ENCODE assay signal across 14 cellular contexts in the genomic region with DNA sequence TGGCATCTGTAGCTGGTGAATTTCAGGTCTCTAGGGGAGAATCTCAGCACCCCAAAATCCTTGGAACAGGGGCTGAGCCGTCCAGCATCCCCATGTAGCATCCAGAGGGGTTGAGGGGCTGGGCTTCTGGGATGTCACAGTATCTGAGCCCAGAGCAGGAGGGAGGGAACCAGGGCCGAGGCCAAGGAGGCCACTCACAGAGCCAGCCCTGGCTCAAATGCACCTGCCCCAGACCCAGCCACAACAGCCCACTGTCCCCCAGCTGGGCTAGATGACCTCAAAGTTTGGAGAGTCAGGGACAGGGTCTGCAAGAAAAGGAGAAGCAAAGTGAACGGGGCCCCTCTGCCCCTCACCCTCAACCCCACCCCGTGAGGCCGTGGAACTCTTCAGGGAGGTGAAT. TPM values are rescaled to one million over a fixed set of nuclear protein-coding genes. Genes with fewer than 3 reads are reported as not detected.
DNase-seq lines count a peak whose midpoint lies in the region; ATAC-seq, FAIRE-seq and TF ChIP-seq lines count a peak whose summit lies in the region.
"Had no signal": no experiment of that assay in that cellular context is flagged by ENCODE, and none has a peak within 500 bp of the region (broad histone marks: within the 10 kb centered on the region; RNA-seq: fewer than 3 reads in every experiment).

No MANE protein-coding gene starts in this region.

- TF ChIP-seq POLR2A in HepG2 (IDR thresholded peaks at IDR 0.05; ENCODE audit: insufficient read depth in 1 of 2, low read depth in 2 of 2, low read length in 2 of 2) (no peak), vagina (IDR thresholded peaks at IDR 0.05) (no peak)

- H3K9me3 ChIP-seq in liver (ENCODE audit: control insufficient read depth in 4 of 4, low read length in 3 of 4): no peaks in the 10 kb centered on the region
- no peaks in the 10 kb centered on the region for H3K9me3 ChIP-seq in HepG2 (ENCODE audit: low read length)
- H3K9me3 ChIP-seq in mucosa of rectum (ENCODE audit: control insufficient read depth in 2 of 2, low read length in 2 of 2): no peaks in the 10 kb centered on the region
- H3K9me3 ChIP-seq in vagina: no peaks in the 10 kb centered on the region
- H3K9me3 ChIP-seq: pancreas, thyroid gland had no signal

- H3K36me3 Mint-ChIP-seq in activated naive CD8-positive, alpha-beta T cell treated with anti-CD3 and anti-CD28 coated beads for 36 hours: peaks cover 33% of the 10 kb centered on the region
- no peaks in the 10 kb centered on the region for H3K36me3 Mint-ChIP-seq in type B pancreatic cell

- H3K4me3 Mint-ChIP-seq in activated naive CD8-positive, alpha-beta T cell treated with anti-CD3 and anti-CD28 coated beads for 36 hours: peak overlapping the region; percentile 7
- no peak overlapping the region for H3K4me3 Mint-ChIP-seq in type B pancreatic cell

- TF ChIP-seq EP300 in HepG2 (IDR thresholded peaks at IDR 0.05; ENCODE audit: low read depth in 2 of 2, low read length in 2 of 2) (no peak), HepG2 (CRISPR knock-in tag; IDR thresholded peaks at IDR 0.05; ENCODE audit: borderline replicate concordance) (no peak)

- no peak overlapping the region for H3K4me2 ChIP-seq in HepG2 (ENCODE audit: low read depth, low read length)

- H3K9me3 Mint-ChIP-seq in activated naive CD8-positive, alpha-beta T cell treated with anti-CD3 and anti-CD28 coated beads for 36 hours: no peaks in the 10 kb centered on the region
- no peaks in the 10 kb centered on the region for H3K9me3 Mint-ChIP-seq in type B pancreatic cell

- TF ChIP-seq RAD21 in liver (IDR thresholded peaks at IDR 0.05): no peak
- no peak for TF ChIP-seq RAD21 in HepG2 (CRISPR knock-in tag; IDR thresholded peaks at IDR 0.05)

- CTCF ChIA-PET in HepG2 (lab: Yijun Ruan, JAX; ENCODE audit: low intra/inter-chr PET ratio, low total read pairs): no interaction called here

- no peaks in the 10 kb centered on the region for H3K79me2 ChIP-seq in HepG2 (ENCODE audit: insufficient read depth, low read length)

- ATAC-seq in HepG2: no peak
- ATAC-seq in HG02678 (IDR thresholded peaks at IDR 0.05; ENCODE audit: unreplicated experiment): no peak
- ATAC-seq: pancreas had no signal

- H3K4me3 ChIP-seq in liver (ENCODE audit: low read depth in 1 of 3, low read length in 3 of 3) (no peak overlapping the region), HepG2 (replicated peaks in 1 of 3; ENCODE audit: insufficient read depth in 1 of 3, low read depth in 2 of 3, low read length in 3 of 3) (no peak overlapping the region), mucosa of rectum (ENCODE audit: low read length in 2 of 2) (no peak overlapping the region), vagina (no peak overlapping the region)
- H3K4me3 ChIP-seq: pancreas, thyroid gland had no signal

- POLR2A ChIA-PET in HepG2 (lab: Yijun Ruan, JAX): no interaction called here

- no peak overlapping the region for H2AFZ ChIP-seq in HepG2 (ENCODE audit: low read length)

- FAIRE-seq in HepG2 (lab: Jason Lieb, UNC): no peak
- FAIRE-seq: pancreas had no signal

- H3K36me3 ChIP-seq in liver (ENCODE audit: control insufficient read depth in 4 of 4, insufficient read depth in 3 of 4, low read depth in 1 of 4, low read length in 3 of 4): peaks cover 0 to 3% (median 0%) of the 10 kb centered on the region in 4 donors
- no peaks in the 10 kb centered on the region for H3K36me3 ChIP-seq in HepG2 (replicated peaks in 1 of 2; ENCODE audit: control insufficient read depth in 1 of 2, insufficient read depth in 2 of 2, low read length in 2 of 2)
- H3K36me3 ChIP-seq in mucosa of rectum (ENCODE audit: control insufficient read depth in 2 of 2, insufficient read depth in 2 of 2, low read length in 2 of 2): peaks cover 21 to 30% of the 10 kb centered on the region in 2 donors
- H3K36me3 ChIP-seq in vagina: peaks cover 0 to 32% of the 10 kb centered on the region in 2 donors

- BruUV-seq in HepG2 (replicated peaks; lab: Mats Ljungman, UMichigan): no TSS peak

- no peak for TF ChIP-seq CTCF in liver (IDR thresholded peaks at IDR 0.05; ENCODE audit: low read depth, low read length, missing input control)
- no peak for TF ChIP-seq CTCF in HepG2 (CRISPR knock-in tag; IDR thresholded peaks at IDR 0.05)
- TF ChIP-seq CTCF in vagina (IDR thresholded peaks at IDR 0.05): no peak
- TF ChIP-seq CTCF in type B pancreatic cell (conservative IDR thresholded peaks at IDR 0.05): no peak

- H3K4me1 Mint-ChIP-seq in activated naive CD8-positive, alpha-beta T cell treated with anti-CD3 and anti-CD28 coated beads for 36 hours: peaks cover 95% of the 10 kb centered on the region
- peaks cover 40% of the 10 kb centered on the region for H3K4me1 Mint-ChIP-seq in type B pancreatic cell (ENCODE audit: unreplicated experiment)

- 92% methylated on average over 5 of the region's 5 CpGs for WGBS in liver
- whole genome bisulfite sequencing in HepG2 (ENCODE audit: low lambda C conversion rate): 42% methylated on average over 5 of the region's 5 CpGs

- no peak for DNase-seq in HepG2 (ENCODE audit: low spot score)
- DNase-seq in activated naive CD8-positive, alpha-beta T cell treated with anti-CD3 and anti-CD28 coated beads for 36 hours: no peak
- DNase-seq in vagina (ENCODE audit: extremely low spot score in 2 of 2): no peak
- DNase-seq in superior temporal gyrus (ENCODE audit: extremely low spot score): no peak
- DNase-seq in type B pancreatic cell (ENCODE audit: extremely low spot score, unreplicated experiment): no peak
- DNase-seq: NCI-H1930, T1000, thyroid gland had no signal

- H3K27me3 ChIP-seq in liver (ENCODE audit: control insufficient read depth in 4 of 4, insufficient read depth in 4 of 4, low read length in 3 of 4) (no peaks in the 10 kb centered on the region), HepG2 (ENCODE audit: control insufficient read depth in 1 of 2, insufficient read depth in 2 of 2, low read length in 2 of 2) (peaks cover 3 to 27% of the 10 kb centered on the region in 2 experiments; a peak in 3 of 5 replicates), mucosa of rectum (ENCODE audit: control insufficient read depth in 2 of 2, insufficient read depth in 2 of 2, low read length in 2 of 2) (no peaks in the 10 kb centered on the region), vagina (no peaks in the 10 kb centered on the region)
- H3K27me3 ChIP-seq: pancreas, thyroid gland had no signal

- H3K4me1 ChIP-seq in liver (ENCODE audit: control insufficient read depth in 4 of 4, insufficient read depth in 4 of 4, low read length in 3 of 4): peaks cover 5 to 28% (median 13%) of the 10 kb centered on the region in 4 donors
- peaks cover 57% of the 10 kb centered on the region for H3K4me1 ChIP-seq in HepG2 (ENCODE audit: insufficient read depth, low read length)
- H3K4me1 ChIP-seq in mucosa of rectum (ENCODE audit: control insufficient read depth in 2 of 2, insufficient read depth in 2 of 2, low read length in 2 of 2): peaks cover 71 to 72% of the 10 kb centered on the region in 2 donors
- H3K4me1 ChIP-seq in vagina: peaks cover 82% of the 10 kb centered on the region

- peak overlapping the region; percentile 99 for H3K27ac Mint-ChIP-seq in activated naive CD8-positive, alpha-beta T cell treated with anti-CD3 and anti-CD28 coated beads for 36 hours
- no peak overlapping the region for H3K27ac Mint-ChIP-seq in type B pancreatic cell

- H3K9ac ChIP-seq in liver (ENCODE audit: low read depth in 1 of 2, low read length in 2 of 2) (no peak overlapping the region), HepG2 (ENCODE audit: insufficient read depth, low read depth, low read length) (no peak overlapping the region), mucosa of rectum (ENCODE audit: low read depth in 1 of 2, low read length in 2 of 2) (no peak overlapping the region)

- in situ Hi-C loops in HepG2 (cut with HindIII; ENCODE audit: extremely low pct_ligation_motif_present, low pct_unique_long_range_greater_than_20kb): no loop called here

- peak overlapping the region; percentile 30 to 38 for H3K27ac ChIP-seq in liver (ENCODE audit: low read depth in 1 of 2, low read length in 2 of 2)
- no peak overlapping the region for H3K27ac ChIP-seq in HepG2 (ENCODE audit: extremely low read length, insufficient read depth, low read length)
- peak overlapping the region; percentile 18 to 92 for H3K27ac ChIP-seq in mucosa of rectum (ENCODE audit: low read depth in 2 of 2, low read length in 2 of 2)
- peak overlapping the region; percentile 75 for H3K27ac ChIP-seq in vagina
- H3K27ac ChIP-seq: pancreas, thyroid gland had no signal

- intact Hi-C loops in HepG2 (cut with micrococcal nuclease; ENCODE audit: unreplicated experiment) (no loop called here), vagina (cut with DNase I) (no loop called here)

- H3K27me3 Mint-ChIP-seq in activated naive CD8-positive, alpha-beta T cell treated with anti-CD3 and anti-CD28 coated beads for 36 hours: no peaks in the 10 kb centered on the region
- no peaks in the 10 kb centered on the region for H3K27me3 Mint-ChIP-seq in type B pancreatic cell

- no peaks in the 10 kb centered on the region for H4K20me1 ChIP-seq in HepG2 (ENCODE audit: insufficient read depth, low read length)

RNA-seq across cellular contexts. Expression of gene VSIR, which starts 22.3 kb away (rescaled TPM):
- total RNA-seq in liver (10 to 100 TPM; 11.3 to 12.2 TPM), HepG2 (2016; rRNA removed; fragmentation: Illumina TruSeq; extraction: Trizol) (0.36 and 0.44 TPM in 2 replicates), vagina (96.5 TPM), type B pancreatic cell (ENCODE audit: low replicate concordance) (47.0 and 82.1 TPM in 2 replicates)
- polyA plus RNA-seq in liver (10 to 100 TPM in 1 of 2 donors, 1 to 10 TPM in 1; 7.2 to 10.3 TPM), HepG2 (2011; rRNA removed) (3.2 and 3.8 TPM in 2 replicates)
- 0.26 TPM in 1 of 2 replicates, not detected in the other for total RNA-seq in HepG2 (2016; cell fraction: cytosol; rRNA removed; fragmentation: Illumina TruSeq; extraction: Trizol; ENCODE audit: low read depth)
- 0.41 TPM in 1 of 2 replicates, not detected in the other for total RNA-seq in HepG2 (2016; cell fraction: insoluble cytoplasmic fraction; rRNA removed; fragmentation: Illumina TruSeq; extraction: Trizol)
- 0.14 TPM in 1 of 2 replicates, not detected in the other for total RNA-seq in HepG2 (2016; cell fraction: membrane; rRNA removed; fragmentation: Illumina TruSeq; extraction: Trizol)
- total RNA-seq in HepG2 (2016; cell fraction: nucleus; rRNA removed; fragmentation: Illumina TruSeq; extraction: Trizol): 0.16 and 0.19 TPM in 2 replicates
- 2.2 and 3.9 TPM in 2 replicates for polyA plus RNA-seq in HepG2 (2011; cell fraction: cytosol; rRNA removed)
- polyA plus RNA-seq in HepG2 (2011; cell fraction: nucleus; rRNA removed): 2.1 and 3.3 TPM in 2 replicates
- 0.35 and 0.81 TPM in 2 replicates for polyA plus RNA-seq in HepG2 (2012)
- 0.18 and 0.35 TPM in 2 replicates for polyA plus RNA-seq in HepG2 (2016; cell fraction: cytosol; fragmentation: Illumina TruSeq; extraction: Trizol; ENCODE audit: low read depth)
- polyA plus RNA-seq in HepG2 (2016; cell fraction: insoluble cytoplasmic fraction; fragmentation: Illumina TruSeq; extraction: Trizol; ENCODE audit: low read depth): 0.23 TPM in 1 of 2 replicates, not detected in the other
- 0.14 and 0.38 TPM in 2 replicates for polyA plus RNA-seq in HepG2 (2016; cell fraction: membrane; fragmentation: Illumina TruSeq; extraction: Trizol; ENCODE audit: low read depth)
- polyA plus RNA-seq in HepG2 (2016; cell fraction: nucleus; fragmentation: Illumina TruSeq; extraction: Trizol; ENCODE audit: insufficient read depth, low read depth): 0.32 and 1.1 TPM in 2 replicates
- polyA minus RNA-seq in HepG2 (2011; rRNA and poly(A)+ RNA removed; ENCODE audit: low replicate concordance): 4.6 and 6.5 TPM in 2 replicates
- polyA minus RNA-seq in HepG2 (2011; cell fraction: cytosol; rRNA and poly(A)+ RNA removed): 3.0 and 4.5 TPM in 2 replicates
- 1.9 and 2.3 TPM in 2 replicates for polyA minus RNA-seq in HepG2 (2011; cell fraction: nucleus; rRNA and poly(A)+ RNA removed)
- total RNA-seq in activated naive CD8-positive, alpha-beta T cell treated with anti-CD3 and anti-CD28 coated beads for 36 hours: 10 to 100 TPM; 41.4 to 47.3 TPM

RNA-seq across cellular contexts. Expression of gene C10orf105, which starts 31.4 kb away (rescaled TPM):
- total RNA-seq in liver: under 1 TPM in 1 of 2 donors, not detected in 1; under 0.01 TPM
- polyA plus RNA-seq in liver: under 1 TPM in 1 of 2 donors, not detected in 1; 0.07 TPM
- total RNA-seq in HepG2 (2016; rRNA removed; fragmentation: Illumina TruSeq; extraction: Trizol): not detected in 2 replicates
- not detected in 2 replicates for total RNA-seq in HepG2 (2016; cell fraction: cytosol; rRNA removed; fragmentation: Illumina TruSeq; extraction: Trizol; ENCODE audit: low read depth)
- not detected in 2 replicates for total RNA-seq in HepG2 (2016; cell fraction: insoluble cytoplasmic fraction; rRNA removed; fragmentation: Illumina TruSeq; extraction: Trizol)
- total RNA-seq in HepG2 (2016; cell fraction: membrane; rRNA removed; fragmentation: Illumina TruSeq; extraction: Trizol): not detected in 2 replicates
- not detected in 2 replicates for total RNA-seq in HepG2 (2016; cell fraction: nucleus; rRNA removed; fragmentation: Illumina TruSeq; extraction: Trizol)
- polyA plus RNA-seq in HepG2 (2011; rRNA removed): not detected in 2 replicates
- not detected in 2 replicates for polyA plus RNA-seq in HepG2 (2011; cell fraction: cytosol; rRNA removed)
- polyA plus RNA-seq in HepG2 (2011; cell fraction: nucleus; rRNA removed): not detected in 2 replicates
- not detected in 2 replicates for polyA plus RNA-seq in HepG2 (2012)
- polyA plus RNA-seq in HepG2 (2016; cell fraction: cytosol; fragmentation: Illumina TruSeq; extraction: Trizol; ENCODE audit: low read depth): not detected in 2 replicates
- polyA plus RNA-seq in HepG2 (2016; cell fraction: insoluble cytoplasmic fraction; fragmentation: Illumina TruSeq; extraction: Trizol; ENCODE audit: low read depth): not detected in 2 replicates
- polyA plus RNA-seq in HepG2 (2016; cell fraction: membrane; fragmentation: Illumina TruSeq; extraction: Trizol; ENCODE audit: low read depth): not detected in 2 replicates
- polyA plus RNA-seq in HepG2 (2016; cell fraction: nucleus; fragmentation: Illumina TruSeq; extraction: Trizol; ENCODE audit: insufficient read depth, low read depth): not detected in 2 replicates
- polyA minus RNA-seq in HepG2 (2011; rRNA and poly(A)+ RNA removed; ENCODE audit: low replicate concordance): not detected in 2 replicates
- polyA minus RNA-seq in HepG2 (2011; cell fraction: cytosol; rRNA and poly(A)+ RNA removed): not detected in 2 replicates
- not detected in 2 replicates for polyA minus RNA-seq in HepG2 (2011; cell fraction: nucleus; rRNA and poly(A)+ RNA removed)
- total RNA-seq in activated naive CD8-positive, alpha-beta T cell treated with anti-CD3 and anti-CD28 coated beads for 36 hours: under 1 TPM; 0.24 to 0.41 TPM
- total RNA-seq in vagina: 0.49 TPM
- 0.31 TPM in 1 of 2 replicates, not detected in the other for total RNA-seq in type B pancreatic cell (ENCODE audit: low replicate concordance)
- total RNA-seq: Daoy, thyroid gland had no signal
- polyA plus RNA-seq: aorta had no signal
